ENCODE assay signal across 16 cellular contexts in genomic region chr15:84400017-84400740, GRCh38.
"Had no signal": no experiment of that assay in that cellular context is flagged by ENCODE, and none has a peak within 500 bp of the region (broad histone marks: within the 10 kb centered on the region; RNA-seq: fewer than 3 reads in every experiment).

No MANE protein-coding gene starts in this region.

- H3K27me3 ChIP-seq: neutrophil, tibial artery had no signal

- H3K36me3 ChIP-seq: neutrophil had no signal

- H3K4me1 ChIP-seq: tibial artery had no signal

- H3K27ac ChIP-seq: epithelial cell of prostate, neutrophil, tibial artery had no signal

- DNase-seq: activated CD4-positive, alpha-beta T cell treated with anti-CD3 and anti-CD28 coated beads for 48 hours; activated CD8-positive, alpha-beta T cell treated with anti-CD3 and anti-CD28 coated beads for 36 hours; activated gamma-delta T cell treated with Interleukin-2 at 50 U/mL for 16 hours; activated naive CD8-positive, alpha-beta T cell treated with anti-CD3 and anti-CD28 coated beads for 36 hours; activated T-cell treated with anti-CD3 and anti-CD28 coated beads, Interleukin-2, amount 50 U/mL, for 72 hours; amniotic stem cell; foreskin melanocyte; kidney glomerular epithelial cell; mesenchymal stem cell; naive thymus-derived CD4-positive, alpha-beta T cell; stimulated activated naive CD4-positive, alpha-beta T cell treated with Interleukin-2 at 50 U/mL for 16 hours; tibial artery had no signal

- FAIRE-seq: TTC549 had no signal

- ATAC-seq: activated CD8-positive, alpha-beta T cell treated with anti-CD3 and anti-CD28 coated beads for 36 hours; activated T-cell treated with anti-CD3 and anti-CD28 coated beads, Interleukin-2, amount 50 U/mL, for 72 hours; naive thymus-derived CD4-positive, alpha-beta T cell had no signal

- H3K36me3 Mint-ChIP-seq: activated naive CD8-positive, alpha-beta T cell treated with anti-CD3 and anti-CD28 coated beads for 36 hours; naive thymus-derived CD4-positive, alpha-beta T cell had no signal

- H3K9me3 Mint-ChIP-seq: activated CD8-positive, alpha-beta T cell treated with anti-CD3 and anti-CD28 coated beads for 36 hours; activated naive CD8-positive, alpha-beta T cell treated with anti-CD3 and anti-CD28 coated beads for 36 hours; activated T-cell treated with anti-CD3 and anti-CD28 coated beads, Interleukin-2, amount 50 U/mL, for 72 hours; T-helper 2 cell treated with Interferon-gamma antibody and Interleukin-4, amounts not matched to agents 5 μg/mL and 100 μg/mL, for 36 hours had no signal

- H3K4me3 ChIP-seq: tibial artery had no signal

- H3K27ac Mint-ChIP-seq: activated CD8-positive, alpha-beta T cell treated with anti-CD3 and anti-CD28 coated beads for 36 hours; activated naive CD8-positive, alpha-beta T cell treated with anti-CD3 and anti-CD28 coated beads for 36 hours; activated T-cell treated with anti-CD3 and anti-CD28 coated beads, Interleukin-2, amount 50 U/mL, for 72 hours; naive thymus-derived CD4-positive, alpha-beta T cell; T-helper 2 cell treated with Interferon-gamma antibody and Interleukin-4, amounts not matched to agents 5 μg/mL and 100 μg/mL, for 36 hours had no signal

- H3K9me3 ChIP-seq: neutrophil, tibial artery had no signal
